Comparison of ENCODE assay signal across 14 cellular contexts in the genomic region with DNA sequence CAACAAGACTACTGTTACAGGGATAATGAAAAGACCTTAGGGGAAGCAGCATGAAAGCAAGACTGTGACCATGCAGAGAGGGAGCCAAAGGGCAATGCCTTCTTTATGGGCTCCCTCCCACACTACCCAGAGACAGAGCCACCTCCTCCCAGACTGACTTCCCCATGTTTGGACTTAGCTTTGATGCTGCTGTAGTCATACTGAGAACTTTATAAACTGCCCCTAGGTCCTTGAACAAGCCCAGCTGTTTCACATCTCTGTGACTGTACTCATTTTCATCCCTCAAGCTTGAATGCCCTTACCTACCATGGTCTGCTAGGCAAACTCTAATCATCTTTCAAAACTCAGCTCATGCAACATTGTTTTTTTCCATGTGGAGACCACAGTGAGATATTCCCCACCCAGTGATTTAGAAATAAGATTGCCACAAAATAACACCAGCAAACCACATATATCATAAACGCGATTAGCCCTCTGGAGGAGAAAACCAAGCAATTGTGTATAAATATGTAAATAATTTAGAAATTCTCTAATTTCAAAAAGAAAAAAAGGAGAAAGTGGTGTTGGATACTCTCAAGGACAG. TPM values are rescaled to one million over a fixed set of nuclear protein-coding genes. Genes with fewer than 3 reads are reported as not detected.
DNase-seq lines count a peak whose midpoint lies in the region; ATAC-seq, FAIRE-seq and TF ChIP-seq lines count a peak whose summit lies in the region.
"Had no signal": no experiment of that assay in that cellular context is flagged by ENCODE, and none has a peak within 500 bp of the region (broad histone marks: within the 10 kb centered on the region; RNA-seq: fewer than 3 reads in every experiment).

No MANE protein-coding gene starts in this region.

- H3K36me3 ChIP-seq in pancreas, result no peaks in the 10 kb centered on the region

- no peak overlapping the region for H3K27ac ChIP-seq in pancreas
- H3K27ac ChIP-seq: epithelial cell of prostate had no signal

- peak; percentile 30 for DNase-seq in GM12891 (ENCODE audit: insufficient read length, low spot score)
- no peak for DNase-seq in effector memory CD8-positive, alpha-beta T cell
- DNase-seq in ACHN, result no peak
- DNase-seq in effector CD8-positive, alpha-beta T cell (lab: John Stamatoyannopoulos, UW), result no peak
- DNase-seq in pancreas, result no peak
- no peak for DNase-seq in mucosa of gallbladder (ENCODE audit: low spot score)
- DNase-seq: activated CD4-positive, alpha-beta T cell treated with anti-CD3 and anti-CD28 coated beads, Interleukin-2, amount 50 U/mL, for 1 hour; activated naive CD4-positive, alpha-beta T cell treated with anti-CD3 and anti-CD28 coated beads for 36 hours; NCI-H2107; retina had no signal

- H3K27me3 ChIP-seq in pancreas, result no peaks in the 10 kb centered on the region

- 91 to 98% methylated on average over 2 of the region's 2 CpGs for WGBS in pancreas, 2 donors

- H3K27ac Mint-ChIP-seq in effector memory CD8-positive, alpha-beta T cell, result peak overlapping the region; percentile 52 to 69
- H3K27ac Mint-ChIP-seq: activated naive CD4-positive, alpha-beta T cell treated with anti-CD3 and anti-CD28 coated beads for 36 hours; memory B cell had no signal

- H3K9me3 ChIP-seq in pancreas, result no peaks in the 10 kb centered on the region

- H3K4me3 ChIP-seq in pancreas, result no peak overlapping the region

- H3K4me1 Mint-ChIP-seq in effector memory CD8-positive, alpha-beta T cell (ENCODE audit: low read depth in 2 of 2), result peaks cover 13 to 14% of the 10 kb centered on the region in 2 donors
- H3K4me1 Mint-ChIP-seq: memory B cell had no signal

- peak; percentile 90 for FAIRE-seq in GM12891 (lab: Jason Lieb, UNC)
- no peak for FAIRE-seq in pancreas (lab: Jason Lieb, UNC)

- intact Hi-C loops in pancreas (cut with DNase I), result no loop called here

- TF ChIP-seq CTCF in pancreas (IDR thresholded peaks at IDR 0.05), result no peak

- TF ChIP-seq POLR2A in GM12891 (IDR thresholded peaks at IDR 0.05; ENCODE audit: low read depth, low read length), result no peak

- peak; percentile 92 for ATAC-seq in GM19463 (IDR thresholded peaks at IDR 0.05; ENCODE audit: unreplicated experiment)
- ATAC-seq in HG02938 (IDR thresholded peaks at IDR 0.05; ENCODE audit: unreplicated experiment), result peak; percentile 64
- peak; percentile 31 for ATAC-seq in effector memory CD8-positive, alpha-beta T cell (replicated peaks)
- ATAC-seq in pancreas, result no peak

- H3K4me1 ChIP-seq in pancreas, result no peaks in the 10 kb centered on the region

- peak overlapping the region; percentile 21 to 28 for H3K4me3 Mint-ChIP-seq in effector memory CD8-positive, alpha-beta T cell
- H3K4me3 Mint-ChIP-seq: activated naive CD4-positive, alpha-beta T cell treated with anti-CD3 and anti-CD28 coated beads for 36 hours; memory B cell had no signal

- in situ Hi-C loops in ACHN (cut with HindIII; ENCODE audit: low pct_ligation_motif_present, low pct_unique_long_range_greater_than_20kb, low sequenced_read_pairs), result no loop called here

- H3K9me3 Mint-ChIP-seq in effector memory CD8-positive, alpha-beta T cell, result peaks cover 0 to 3% of the 10 kb centered on the region in 2 donors

- H3K36me3 Mint-ChIP-seq in effector memory CD8-positive, alpha-beta T cell (ENCODE audit: insufficient read depth), result no peaks in the 10 kb centered on the region

- no peaks in the 10 kb centered on the region for H3K27me3 Mint-ChIP-seq in effector memory CD8-positive, alpha-beta T cell

TF ChIP-seq in GM12891, 5 proteins besides CTCF, POLR2A, EP300 and RAD21:
- TF ChIP-seq SPI1 (IDR thresholded peaks at IDR 0.05; ENCODE audit: low read depth, low read length) (peak; percentile 63), POU2F2 (IDR thresholded peaks at IDR 0.05; ENCODE audit: low read depth, low read length) (no peak), PAX5 (IDR thresholded peaks at IDR 0.05; ENCODE audit: insufficient read depth, low read length, severe bottlenecking) (peak; percentile 37)

RNA-seq across cellular contexts. Expression of a gene that starts 23.4 kb away (rescaled TPM):
- 5.8 TPM for polyA plus RNA-seq in GM12891 (2012; ENCODE audit: low read depth, missing spikeins)
- total RNA-seq in pancreas (1 to 10 TPM in 5 of 6 donors, under 1 TPM in 1; 0.28 to 2.3 (median 1.6) TPM), mucosa of gallbladder (6.0 TPM)
- polyA plus RNA-seq in pancreas, result 1 to 10 TPM in 1 of 2 donors, under 1 TPM in 1; 0.61 to 2.4 TPM

Comparison
In these comparisons a context has a peak if more than half of its experiments do, and no peak if none do; other contexts are left out.
1. ATAC-seq: peak in GM19463 (single experiment), HG02938 (single experiment) and effector memory CD8-positive, alpha-beta T cell (single experiment); none in pancreas (0 of 4).